ENCODE assay signal across 3 cellular contexts in the genomic region with DNA sequence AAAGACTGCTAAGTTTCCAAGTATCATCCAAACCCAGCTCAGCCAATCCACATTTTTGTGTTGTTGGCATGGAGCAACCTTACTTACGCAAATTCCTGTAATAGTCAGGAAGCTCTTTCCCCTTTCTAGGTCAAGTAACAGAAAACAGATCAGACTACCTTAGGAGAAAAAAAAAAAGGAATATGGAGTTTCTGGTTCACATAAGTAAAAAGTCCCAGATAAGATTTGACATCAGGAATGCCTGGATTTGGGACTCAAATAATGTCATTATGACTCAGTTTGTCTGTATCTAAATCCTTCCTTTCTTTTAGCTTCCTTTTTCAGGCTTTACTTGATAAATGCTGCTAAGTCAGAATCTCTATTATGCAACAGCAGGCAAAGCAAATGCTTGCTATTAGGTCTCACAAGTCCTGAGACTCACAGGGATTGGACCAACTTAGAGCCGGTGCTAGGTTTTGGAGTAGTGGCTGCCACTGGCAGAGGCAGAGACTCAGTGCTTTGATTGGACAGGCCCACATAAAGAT.
A peak's percentile ranks its signal among the peaks of the same experiment; 100 is the strongest.
TF ChIP-seq lines count a peak whose summit lies in the region.

No MANE protein-coding gene starts in this region.

TF ChIP-seq in liver, 16 proteins besides CTCF, POLR2A, EP300 and RAD21:
- TF ChIP-seq HNF4A (conservative IDR thresholded peaks at IDR 0.05) = no peak
- TF ChIP-seq, protein P1, sequence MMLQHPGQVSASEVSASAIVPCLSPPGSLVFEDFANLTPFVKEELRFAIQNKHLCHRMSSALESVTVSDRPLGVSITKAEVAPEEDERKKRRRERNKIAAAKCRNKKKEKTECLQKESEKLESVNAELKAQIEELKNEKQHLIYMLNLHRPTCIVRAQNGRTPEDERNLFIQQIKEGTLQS (IDR thresholded peaks at IDR 0.05) = no peak
- peak; percentile 51 for TF ChIP-seq NR2F2 (IDR thresholded peaks at IDR 0.05)

TF ChIP-seq in HepG2, 621 proteins besides CTCF, POLR2A, EP300 and RAD21:
- TF ChIP-seq, protein P2, sequence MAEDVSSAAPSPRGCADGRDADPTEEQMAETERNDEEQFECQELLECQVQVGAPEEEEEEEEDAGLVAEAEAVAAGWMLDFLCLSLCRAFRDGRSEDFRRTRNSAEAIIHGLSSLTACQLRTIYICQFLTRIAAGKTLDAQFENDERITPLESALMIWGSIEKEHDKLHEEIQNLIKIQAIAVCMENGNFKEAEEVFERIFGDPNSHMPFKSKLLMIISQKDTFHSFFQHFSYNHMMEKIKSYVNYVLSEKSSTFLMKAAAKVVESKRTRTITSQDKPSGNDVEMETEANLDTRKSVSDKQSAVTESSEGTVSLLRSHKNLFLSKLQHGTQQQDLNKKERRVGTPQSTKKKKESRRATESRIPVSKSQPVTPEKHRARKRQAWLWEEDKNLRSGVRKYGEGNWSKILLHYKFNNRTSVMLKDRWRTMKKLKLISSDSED (CRISPR knock-in tag; IDR thresholded peaks at IDR 0.05) = no peak
- no peak for TF ChIP-seq ZNF747 (CRISPR knock-in tag; IDR thresholded peaks at IDR 0.05; ENCODE audit: borderline replicate concordance)
- TF ChIP-seq SRSF4 (IDR thresholded peaks at IDR 0.05; ENCODE audit: low read depth, low read length, poor library complexity, severe bottlenecking) = no peak
- TF ChIP-seq, protein P3, sequence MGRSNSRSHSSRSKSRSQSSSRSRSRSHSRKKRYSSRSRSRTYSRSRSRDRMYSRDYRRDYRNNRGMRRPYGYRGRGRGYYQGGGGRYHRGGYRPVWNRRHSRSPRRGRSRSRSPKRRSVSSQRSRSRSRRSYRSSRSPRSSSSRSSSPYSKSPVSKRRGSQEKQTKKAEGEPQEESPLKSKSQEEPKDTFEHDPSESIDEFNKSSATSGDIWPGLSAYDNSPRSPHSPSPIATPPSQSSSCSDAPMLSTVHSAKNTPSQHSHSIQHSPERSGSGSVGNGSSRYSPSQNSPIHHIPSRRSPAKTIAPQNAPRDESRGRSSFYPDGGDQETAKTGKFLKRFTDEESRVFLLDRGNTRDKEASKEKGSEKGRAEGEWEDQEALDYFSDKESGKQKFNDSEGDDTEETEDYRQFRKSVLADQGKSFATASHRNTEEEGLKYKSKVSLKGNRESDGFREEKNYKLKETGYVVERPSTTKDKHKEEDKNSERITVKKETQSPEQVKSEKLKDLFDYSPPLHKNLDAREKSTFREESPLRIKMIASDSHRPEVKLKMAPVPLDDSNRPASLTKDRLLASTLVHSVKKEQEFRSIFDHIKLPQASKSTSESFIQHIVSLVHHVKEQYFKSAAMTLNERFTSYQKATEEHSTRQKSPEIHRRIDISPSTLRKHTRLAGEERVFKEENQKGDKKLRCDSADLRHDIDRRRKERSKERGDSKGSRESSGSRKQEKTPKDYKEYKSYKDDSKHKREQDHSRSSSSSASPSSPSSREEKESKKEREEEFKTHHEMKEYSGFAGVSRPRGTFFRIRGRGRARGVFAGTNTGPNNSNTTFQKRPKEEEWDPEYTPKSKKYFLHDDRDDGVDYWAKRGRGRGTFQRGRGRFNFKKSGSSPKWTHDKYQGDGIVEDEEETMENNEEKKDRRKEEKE (IDR thresholded peaks at IDR 0.05) = no peak
- TF ChIP-seq ZNF775 (CRISPR knock-in tag; IDR thresholded peaks at IDR 0.05; ENCODE audit: borderline replicate concordance) = no peak
- TF ChIP-seq, protein P4, sequence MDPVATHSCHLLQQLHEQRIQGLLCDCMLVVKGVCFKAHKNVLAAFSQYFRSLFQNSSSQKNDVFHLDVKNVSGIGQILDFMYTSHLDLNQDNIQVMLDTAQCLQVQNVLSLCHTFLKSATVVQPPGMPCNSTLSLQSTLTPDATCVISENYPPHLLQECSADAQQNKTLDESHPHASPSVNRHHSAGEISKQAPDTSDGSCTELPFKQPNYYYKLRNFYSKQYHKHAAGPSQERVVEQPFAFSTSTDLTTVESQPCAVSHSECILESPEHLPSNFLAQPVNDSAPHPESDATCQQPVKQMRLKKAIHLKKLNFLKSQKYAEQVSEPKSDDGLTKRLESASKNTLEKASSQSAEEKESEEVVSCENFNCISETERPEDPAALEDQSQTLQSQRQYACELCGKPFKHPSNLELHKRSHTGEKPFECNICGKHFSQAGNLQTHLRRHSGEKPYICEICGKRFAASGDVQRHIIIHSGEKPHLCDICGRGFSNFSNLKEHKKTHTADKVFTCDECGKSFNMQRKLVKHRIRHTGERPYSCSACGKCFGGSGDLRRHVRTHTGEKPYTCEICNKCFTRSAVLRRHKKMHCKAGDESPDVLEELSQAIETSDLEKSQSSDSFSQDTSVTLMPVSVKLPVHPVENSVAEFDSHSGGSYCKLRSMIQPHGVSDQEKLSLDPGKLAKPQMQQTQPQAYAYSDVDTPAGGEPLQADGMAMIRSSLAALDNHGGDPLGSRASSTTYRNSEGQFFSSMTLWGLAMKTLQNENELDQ (CRISPR knock-in tag; IDR thresholded peaks at IDR 0.05; ENCODE audit: borderline replicate concordance) = no peak
- TF ChIP-seq, protein P5, sequence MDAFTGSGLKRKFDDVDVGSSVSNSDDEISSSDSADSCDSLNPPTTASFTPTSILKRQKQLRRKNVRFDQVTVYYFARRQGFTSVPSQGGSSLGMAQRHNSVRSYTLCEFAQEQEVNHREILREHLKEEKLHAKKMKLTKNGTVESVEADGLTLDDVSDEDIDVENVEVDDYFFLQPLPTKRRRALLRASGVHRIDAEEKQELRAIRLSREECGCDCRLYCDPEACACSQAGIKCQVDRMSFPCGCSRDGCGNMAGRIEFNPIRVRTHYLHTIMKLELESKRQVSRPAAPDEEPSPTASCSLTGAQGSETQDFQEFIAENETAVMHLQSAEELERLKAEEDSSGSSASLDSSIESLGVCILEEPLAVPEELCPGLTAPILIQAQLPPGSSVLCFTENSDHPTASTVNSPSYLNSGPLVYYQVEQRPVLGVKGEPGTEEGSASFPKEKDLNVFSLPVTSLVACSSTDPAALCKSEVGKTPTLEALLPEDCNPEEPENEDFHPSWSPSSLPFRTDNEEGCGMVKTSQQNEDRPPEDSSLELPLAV (CRISPR knock-in tag; conservative IDR thresholded peaks at IDR 0.05; ENCODE audit: low read depth) = no peak
- TF ChIP-seq SMAD9 (CRISPR knock-in tag; IDR thresholded peaks at IDR 0.05) = no peak
- no peak for TF ChIP-seq KMT2A (CRISPR knock-in tag; IDR thresholded peaks at IDR 0.05)
- no peak for TF ChIP-seq NFATC3 (CRISPR knock-in tag; IDR thresholded peaks at IDR 0.05)
- no peak for TF ChIP-seq ZNF441 (CRISPR knock-in tag; IDR thresholded peaks at IDR 0.05; ENCODE audit: borderline replicate concordance)
- no peak for TF ChIP-seq ZNF563 (CRISPR knock-in tag; IDR thresholded peaks at IDR 0.05)
- TF ChIP-seq, protein P6, sequence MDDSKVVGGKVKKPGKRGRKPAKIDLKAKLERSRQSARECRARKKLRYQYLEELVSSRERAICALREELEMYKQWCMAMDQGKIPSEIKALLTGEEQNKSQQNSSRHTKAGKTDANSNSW (CRISPR knock-in tag; IDR thresholded peaks at IDR 0.05; ENCODE audit: borderline replicate concordance) = no peak
- TF ChIP-seq ZSCAN31 (CRISPR knock-in tag; IDR thresholded peaks at IDR 0.05; ENCODE audit: low read depth) = no peak
- no peak for TF ChIP-seq ZFP36L2 (CRISPR knock-in tag; IDR thresholded peaks at IDR 0.05)
TF ChIP-seq in HepG2: peak in this region for 0.

TF ChIP-seq in endothelial cell of umbilical vein, 7 proteins besides CTCF, POLR2A, EP300 and RAD21:
- TF ChIP-seq GATA2 (IDR thresholded peaks at IDR 0.05; ENCODE audit: insufficient read depth, insufficient read length, low read depth, low read length) (no peak), EZH2 (IDR thresholded peaks at IDR 0.05; ENCODE audit: borderline replicate concordance, low read depth, low read length, severe bottlenecking) (no peak), JUN (IDR thresholded peaks at IDR 0.05; ENCODE audit: borderline replicate concordance, insufficient read depth, insufficient read length, low read depth) (no peak), FOS (IDR thresholded peaks at IDR 0.05; ENCODE audit: borderline replicate concordance, insufficient read depth, low read length) (no peak), POLR2AphosphoS5 (IDR thresholded peaks at IDR 0.05; ENCODE audit: insufficient read depth, low read depth, low read length) (no peak), MYC (IDR thresholded peaks at IDR 0.05; ENCODE audit: low read depth, low read length) (no peak)
- TF ChIP-seq, protein P7, sequence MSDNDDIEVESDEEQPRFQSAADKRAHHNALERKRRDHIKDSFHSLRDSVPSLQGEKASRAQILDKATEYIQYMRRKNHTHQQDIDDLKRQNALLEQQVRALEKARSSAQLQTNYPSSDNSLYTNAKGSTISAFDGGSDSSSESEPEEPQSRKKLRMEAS (IDR thresholded peaks at IDR 0.05; ENCODE audit: insufficient read depth, insufficient read length) = no peak
